Comparison of ENCODE assay signal across 8 cellular contexts in genomic region chr7:82044497-82045080, GRCh38.
DNase-seq lines count a peak whose midpoint lies in the region; ATAC-seq, FAIRE-seq and TF ChIP-seq lines count a peak whose summit lies in the region.

No MANE protein-coding gene starts in this region.

- H3K27me3 ChIP-seq in MM.1S (replicated peaks; ENCODE audit: insufficient read depth, low read length) = no peaks in the 10 kb centered on the region
- no peaks in the 10 kb centered on the region for H3K27me3 ChIP-seq in esophagus muscularis mucosa
- H3K27me3 ChIP-seq in ovary = no peaks in the 10 kb centered on the region

- H4K20me1 ChIP-seq in MM.1S (ENCODE audit: insufficient read depth, low read length) = no peaks in the 10 kb centered on the region

- H3K36me3 ChIP-seq in MM.1S (replicated peaks; ENCODE audit: insufficient read depth, low read length) = no peaks in the 10 kb centered on the region
- H3K36me3 ChIP-seq in esophagus muscularis mucosa = no peaks in the 10 kb centered on the region
- H3K36me3 ChIP-seq in ovary = no peaks in the 10 kb centered on the region

- H3K4me1 ChIP-seq in MM.1S (ENCODE audit: low read length) (no peaks in the 10 kb centered on the region), esophagus muscularis mucosa (peaks cover 0 to 10% (median 6%) of the 10 kb centered on the region in 4 donors), ovary (ENCODE audit: insufficient read depth) (no peaks in the 10 kb centered on the region)

- ATAC-seq in GM21515 (IDR thresholded peaks at IDR 0.05; ENCODE audit: unreplicated experiment) = peak; percentile 62
- no peak for ATAC-seq in GM21390 (IDR thresholded peaks at IDR 0.05; ENCODE audit: unreplicated experiment)

- no peak overlapping the region for H3K4me2 ChIP-seq in MM.1S (ENCODE audit: low read depth, low read length)

- WGBS in esophagus muscularis mucosa = 10% methylated on average over 2 of the region's 2 CpGs
- WGBS in ovary, 3 donors = 1 to 3% (median 2%) methylated on average over 2 of the region's 2 CpGs

- peak; percentile 31 for TF ChIP-seq CTCF in MM.1S (IDR thresholded peaks at IDR 0.05; ENCODE audit: low read length)
- TF ChIP-seq CTCF in esophagus muscularis mucosa (IDR thresholded peaks at IDR 0.05) = peak; percentile 72 to 79 (median 74)
- peak; percentile 22 to 71 (median 69) for TF ChIP-seq CTCF in ovary (IDR thresholded peaks at IDR 0.05)

- H3K9me2 ChIP-seq in MM.1S (replicated peaks; ENCODE audit: insufficient read depth, low read length) = no peaks in the 10 kb centered on the region

- TF ChIP-seq POLR2A in esophagus muscularis mucosa (IDR thresholded peaks at IDR 0.05; ENCODE audit: low read depth) = no peak
- TF ChIP-seq POLR2A in ovary (IDR thresholded peaks at IDR 0.05) = no peak
- no peak for TF ChIP-seq POLR2A in GM12892 (IDR thresholded peaks at IDR 0.05; ENCODE audit: low read depth, low read length)

- no peak for FAIRE-seq in GM12892 (lab: Jason Lieb, UNC)

- H3K27ac ChIP-seq in MM.1S (ENCODE audit: low read length) = no peak overlapping the region
- H3K27ac ChIP-seq in esophagus muscularis mucosa (replicated peaks in 1 of 4) = no peak overlapping the region
- H3K27ac ChIP-seq in ovary = no peak overlapping the region

- peak; percentile 37 for DNase-seq in DMS153 treated with DMSO at 0.1 percent for 48 hours (lab: John Stamatoyannopoulos, UW; ENCODE audit: unreplicated experiment)
- peak; percentile 42 for DNase-seq in MM.1S
- peak; percentile 64 for DNase-seq in RPMI8226
- no peak for DNase-seq in esophagus muscularis mucosa (ENCODE audit: extremely low spot score)
- peak in 3 of 5 donors; percentile 23 to 48 (median 39) for DNase-seq in ovary
- no peak for DNase-seq in GM12892 (ENCODE audit: insufficient read length)

- no peaks in the 10 kb centered on the region for H3F3A ChIP-seq in MM.1S (ENCODE audit: insufficient read depth, low read length)

- no peak overlapping the region for H3K9ac ChIP-seq in MM.1S (ENCODE audit: low read length)

- H3K79me2 ChIP-seq in MM.1S (ENCODE audit: low read length) = no peaks in the 10 kb centered on the region

- intact Hi-C loops in esophagus muscularis mucosa (cut with DNase I) = loop anchor here (5.0 to 10.0 kb wide), 4 partner anchors 190 to 560 kb away; no protein-coding TSS in a partner anchor
- intact Hi-C loops in ovary (cut with DNase I) = loop anchor here in 3 of 4 donors (5.0 to 10.0 kb wide), 4 partner anchors 440 to 690 kb away; no protein-coding TSS in a partner anchor

- H3K9me3 ChIP-seq in MM.1S (replicated peaks; ENCODE audit: insufficient read depth, low read length) (no peaks in the 10 kb centered on the region), esophagus muscularis mucosa (no peaks in the 10 kb centered on the region), ovary (no peaks in the 10 kb centered on the region)

- TF ChIP-seq EP300 in esophagus muscularis mucosa (IDR thresholded peaks at IDR 0.05) = no peak
- no peak for TF ChIP-seq EP300 in ovary (IDR thresholded peaks at IDR 0.05)

- H3K4me3 ChIP-seq in MM.1S (ENCODE audit: low read length) (no peak overlapping the region), esophagus muscularis mucosa (no peak overlapping the region), ovary (no peak overlapping the region)

- no peak overlapping the region for H2AFZ ChIP-seq in MM.1S (ENCODE audit: low read length)

Comparison
In these comparisons a context has a peak if more than half of its experiments do, and no peak if none do; other contexts are left out.
1. DNase-seq: peak in DMS153 treated with DMSO at 0.1 percent for 48 hours (single experiment), MM.1S (single experiment), RPMI8226 (single experiment) and ovary (3 of 5); none in esophagus muscularis mucosa (single experiment) and GM12892 (single experiment).
2. Peak in every context shown above with its lines, with median percentiles within 50 percentile points of each other: CTCF ChIP-seq.